8 cellular contexts compared by ENCODE assay signal in the genomic region with DNA sequence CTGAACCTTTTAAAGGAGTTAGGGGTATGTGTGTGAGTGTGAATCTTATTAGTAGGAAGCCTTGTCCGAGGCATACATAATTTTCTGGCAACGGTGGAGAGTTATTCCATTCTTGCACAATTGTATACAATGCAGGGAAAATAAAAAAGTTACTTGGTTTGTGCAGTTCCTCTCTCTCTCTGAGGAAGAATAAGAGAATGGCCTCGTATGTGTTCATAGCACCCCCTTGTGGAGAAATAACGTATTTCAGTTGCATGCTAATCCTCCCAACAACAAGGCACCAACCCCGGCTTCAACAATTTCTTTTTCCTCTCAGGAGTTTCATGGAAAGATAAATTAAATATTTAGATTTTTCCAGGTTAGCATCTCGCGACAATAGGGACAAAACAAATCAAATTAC. TPM values are rescaled to one million over a fixed set of nuclear protein-coding genes. Genes with fewer than 3 reads are reported as not detected.
DNase-seq lines count a peak whose midpoint lies in the region; ATAC-seq, FAIRE-seq and TF ChIP-seq lines count a peak whose summit lies in the region.

No MANE protein-coding gene starts in this region.

- TF ChIP-seq RAD21 in neural cell (conservative IDR thresholded peaks at IDR 0.05), result peak; percentile 82

- H3K27me3 Mint-ChIP-seq in stimulated activated naive CD8-positive, alpha-beta T cell treated with anti-CD3 and anti-CD28 coated beads, Interleukin-15, amount 100 ng/mL, for 72 hours, result no peaks in the 10 kb centered on the region

- no peak for TF ChIP-seq EP300 in neural cell (conservative IDR thresholded peaks at IDR 0.05; ENCODE audit: poor library complexity, severe bottlenecking)

- H3K27ac ChIP-seq in C4-2B (no peak overlapping the region), neural cell (ENCODE audit: low read length) (no peak overlapping the region)

- H3K36me3 ChIP-seq in neural cell (ENCODE audit: insufficient read depth, low read length), result no peaks in the 10 kb centered on the region

- H3K9ac ChIP-seq in neural cell (ENCODE audit: low read length), result no peak overlapping the region

- no peak overlapping the region for H2AFZ ChIP-seq in neural cell (ENCODE audit: low read depth, low read length)

- no peak overlapping the region for H3K4me2 ChIP-seq in neural cell (ENCODE audit: low read length)

- no peaks in the 10 kb centered on the region for H3K9me2 ChIP-seq in neural cell (ENCODE audit: insufficient read depth, low read length)

- H3K4me1 Mint-ChIP-seq in stimulated activated naive CD8-positive, alpha-beta T cell treated with anti-CD3 and anti-CD28 coated beads, Interleukin-15, amount 100 ng/mL, for 72 hours, result no peaks in the 10 kb centered on the region

- H3K27me3 ChIP-seq in neural cell (ENCODE audit: insufficient read depth, low read depth, low read length), result no peaks in the 10 kb centered on the region

- H3K9me3 ChIP-seq in neural cell (ENCODE audit: low read length), result no peaks in the 10 kb centered on the region

- FAIRE-seq in GM12891 (lab: Jason Lieb, UNC), result peak; percentile 89

- H3K9me3 Mint-ChIP-seq in stimulated activated naive CD8-positive, alpha-beta T cell treated with anti-CD3 and anti-CD28 coated beads, Interleukin-15, amount 100 ng/mL, for 72 hours, result no peaks in the 10 kb centered on the region

- no peak overlapping the region for H3K27ac Mint-ChIP-seq in stimulated activated naive CD8-positive, alpha-beta T cell treated with anti-CD3 and anti-CD28 coated beads, Interleukin-15, amount 100 ng/mL, for 72 hours

- H3K4me3 Mint-ChIP-seq in stimulated activated naive CD8-positive, alpha-beta T cell treated with anti-CD3 and anti-CD28 coated beads, Interleukin-15, amount 100 ng/mL, for 72 hours, result no peak overlapping the region

- no peak for DNase-seq in GM12891 (ENCODE audit: insufficient read length, low spot score)
- peak; percentile 68 for DNase-seq in OCI-M1 (lab: John Stamatoyannopoulos, UW)
- peak; percentile 10 to 44 for DNase-seq in erythroblast (lab: John Stamatoyannopoulos, UW)
- no peak for DNase-seq in stimulated activated naive CD8-positive, alpha-beta T cell treated with anti-CD3 and anti-CD28 coated beads, Interleukin-15, amount 100 ng/mL, for 72 hours

- ATAC-seq in HG02938 (IDR thresholded peaks at IDR 0.05; ENCODE audit: unreplicated experiment) (peak; percentile 67), HG03439 (IDR thresholded peaks at IDR 0.05; ENCODE audit: unreplicated experiment) (no peak)
- ATAC-seq in stimulated activated naive CD8-positive, alpha-beta T cell treated with anti-CD3 and anti-CD28 coated beads, Interleukin-15, amount 100 ng/mL, for 72 hours, result no peak

- H3K79me2 ChIP-seq in neural cell (replicated peaks; ENCODE audit: insufficient read depth, low read length), result no peaks in the 10 kb centered on the region

- H3K4me3 ChIP-seq in neural cell (ENCODE audit: low read length), result no peak overlapping the region

- TF ChIP-seq POLR2A in GM12891 (IDR thresholded peaks at IDR 0.05; ENCODE audit: low read depth, low read length) (no peak), erythroblast (IDR thresholded peaks at IDR 0.05; ENCODE audit: low read length) (no peak)

- H4K20me1 ChIP-seq in neural cell (ENCODE audit: insufficient read depth), result no peaks in the 10 kb centered on the region

- no peaks in the 10 kb centered on the region for H3F3A ChIP-seq in neural cell (ENCODE audit: insufficient read depth, low read length, poor library complexity, severe bottlenecking)

- peak; percentile 73 for TF ChIP-seq CTCF in C4-2B (conservative IDR thresholded peaks at IDR 0.05)
- TF ChIP-seq CTCF in neural cell (IDR thresholded peaks at IDR 0.05; ENCODE audit: poor library complexity, severe bottlenecking), result peak; percentile 73

TF ChIP-seq in GM12891, 5 proteins besides CTCF, POLR2A, EP300 and RAD21:
- TF ChIP-seq PAX5 (IDR thresholded peaks at IDR 0.05; ENCODE audit: insufficient read depth, low read length, severe bottlenecking), result no peak
- TF ChIP-seq SPI1 (IDR thresholded peaks at IDR 0.05; ENCODE audit: low read depth, low read length), result peak; percentile 33; the same call in 1 of the 2 replicates

TF ChIP-seq in neural cell, 6 proteins besides CTCF, POLR2A, EP300 and RAD21:
- TF ChIP-seq TAF1 (IDR thresholded peaks at IDR 0.05; ENCODE audit: low read depth), result no peak
- TF ChIP-seq SMC3 (conservative IDR thresholded peaks at IDR 0.05; ENCODE audit: poor library complexity), result peak; percentile 85

RNA-seq across cellular contexts. Expression of a gene that starts 33.7 kb away (rescaled TPM):
- not detected for polyA plus RNA-seq in GM12891 (2012; ENCODE audit: low read depth, missing spikeins)
- 235 and 242 TPM in 2 replicates for polyA plus RNA-seq in neural cell
- 153 and 185 TPM in 2 replicates for polyA minus RNA-seq in neural cell

Comparison
In these comparisons a context has a peak if more than half of its experiments do, and no peak if none do; other contexts are left out.
1. DNase-seq: peak in OCI-M1 (single experiment) and erythroblast (2 of 2); none in GM12891 (single experiment) and stimulated activated naive CD8-positive, alpha-beta T cell treated with anti-CD3 and anti-CD28 coated beads, Interleukin-15, amount 100 ng/mL, for 72 hours (0 of 2).